8 cellular contexts compared by ENCODE assay signal in the genomic region with DNA sequence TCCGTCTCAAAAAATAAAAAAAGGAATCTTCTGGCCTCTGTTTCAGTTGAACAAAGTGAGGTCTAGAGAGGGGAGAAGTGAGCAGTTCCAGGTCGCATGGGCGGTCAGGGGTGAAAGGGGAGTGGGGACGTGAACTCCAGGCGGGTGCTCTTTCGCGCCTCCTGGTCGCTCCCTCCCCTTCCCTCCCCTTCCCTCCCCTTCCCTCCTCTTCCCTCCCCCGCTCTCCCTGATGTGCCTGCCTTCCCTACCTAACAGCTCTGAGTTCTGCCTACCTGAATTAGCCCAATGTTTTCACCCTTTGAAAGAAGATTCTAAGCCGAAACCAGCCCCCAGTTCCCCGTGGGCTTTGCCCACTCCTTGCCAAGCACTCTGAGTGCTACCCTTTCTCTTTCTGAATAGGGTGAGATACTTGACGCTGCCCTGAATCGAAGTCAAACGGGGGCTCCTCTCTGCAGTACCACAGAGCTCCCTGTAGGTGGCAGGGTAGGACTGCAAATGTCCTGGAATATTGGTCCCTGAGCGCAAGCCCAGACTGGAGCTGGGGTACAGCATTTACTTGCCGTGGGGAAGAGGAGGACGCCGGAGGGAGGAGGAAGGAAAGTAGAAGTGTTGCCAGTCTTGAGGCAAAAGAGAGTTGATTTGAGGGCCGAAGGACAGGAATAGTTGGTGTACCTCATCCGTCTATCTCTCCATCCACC.
DNase-seq lines count a peak whose midpoint lies in the region; ATAC-seq, FAIRE-seq and TF ChIP-seq lines count a peak whose summit lies in the region.
"Not testable (repeated sequence)": the region's sequence is repeated elsewhere in the genome, so short reads cannot be mapped to it uniquely, and the experiment has no call there.

No MANE protein-coding gene starts in this region.

- H3K4me1 Mint-ChIP-seq in HFFc6 (ENCODE audit: low read depth), result not testable (repeated sequence)

- DNase-seq in DND-41 (peak; percentile 56), HFFc6 (peak; percentile 15), NCI-H524 (lab: John Stamatoyannopoulos, UW) (peak; percentile 49 to 67), ascending aorta (ENCODE audit: low spot score in 2 of 2) (peak in 1 of 2 donors; percentile 64), heart right ventricle (peak in 1 of 2 donors; percentile 13), pancreas (peak in 5 of 6 donors; percentile 12 to 65 (median 36)), testis (peak; percentile 64)

- intact Hi-C loops in ascending aorta (cut with DNase I); heart right ventricle (cut with DNase I); pancreas (cut with DNase I); testis (cut with DNase I; ENCODE audit: low total_unique reads): not testable (repeated sequence)

- not testable (repeated sequence) for H3K4me1 ChIP-seq in DND-41 (ENCODE audit: insufficient read depth, low read length); ascending aorta; heart right ventricle; pancreas; testis

- TF ChIP-seq POLR2A in testis (IDR thresholded peaks at IDR 0.05), result not testable (repeated sequence)

- H3K27ac Mint-ChIP-seq in HFFc6, result not testable (repeated sequence)

- not testable (repeated sequence) for H3K9ac ChIP-seq in DND-41 (ENCODE audit: low read depth, low read length)

- H3K27me3 ChIP-seq in DND-41 (ENCODE audit: insufficient read depth, low read length, poor library complexity); ascending aorta; heart right ventricle; pancreas; testis: not testable (repeated sequence)

- H3K4me3 Mint-ChIP-seq in HFFc6, result peak overlapping the region; percentile 73

- not testable (repeated sequence) for H2AFZ ChIP-seq in DND-41 (ENCODE audit: low read depth, low read length)

- H3K27me3 Mint-ChIP-seq in HFFc6 (ENCODE audit: insufficient read depth), result not testable (repeated sequence)

- not testable (repeated sequence) for H3K27ac ChIP-seq in DND-41 (ENCODE audit: low read length); ascending aorta; heart right ventricle; pancreas; testis

- not testable (repeated sequence) for H3K9me3 ChIP-seq in DND-41 (ENCODE audit: insufficient read depth, low read length, severe bottlenecking); ascending aorta; heart right ventricle; pancreas; testis

- not testable (repeated sequence) for H3K79me2 ChIP-seq in DND-41 (ENCODE audit: insufficient read depth, low read length)

- not testable (repeated sequence) for H4K20me1 ChIP-seq in DND-41 (ENCODE audit: insufficient read depth, low read length)

- not testable (repeated sequence) for FAIRE-seq in pancreas (lab: Jason Lieb, UNC)

- peak; percentile 57 for TF ChIP-seq CTCF in DND-41 (IDR thresholded peaks at IDR 0.05; ENCODE audit: borderline replicate concordance, extremely low read depth, low read length, poor library complexity, severe bottlenecking)
- peak; percentile 78 for TF ChIP-seq CTCF in HFFc6 (IDR thresholded peaks at IDR 0.05)
- peak in 2 of 3 experiments; percentile 50 to 65 for TF ChIP-seq CTCF in ascending aorta (IDR thresholded peaks at IDR 0.05)
- TF ChIP-seq CTCF in heart right ventricle (IDR thresholded peaks at IDR 0.05), result peak; percentile 37 to 69 (median 61)
- peak; percentile 17 to 45 (median 39) for TF ChIP-seq CTCF in pancreas (IDR thresholded peaks at IDR 0.05)
- peak in 2 of 3 experiments; percentile 49 to 54 for TF ChIP-seq CTCF in testis (IDR thresholded peaks at IDR 0.05)

- ATAC-seq in DND-41 (ENCODE audit: insufficient read depth, low read depth), result peak; percentile 85
- ATAC-seq in activated CD4-positive, CD25-positive, alpha-beta regulatory T cell treated with anti-CD3 and anti-CD28 coated beads, Interleukin-2, amount 50 U/mL, for 24 hours, result peak; percentile 37 to 53
- ATAC-seq in heart right ventricle, result peak; percentile 55 to 90 (median 78)
- ATAC-seq in pancreas, result peak; percentile 63 to 99 (median 96)

- 13 to 20% methylated on average over 12 to 18 of the region's 20 CpGs for WGBS in heart right ventricle, 2 donors
- WGBS in pancreas, 2 donors, result 15 to 28% methylated on average over 6 to 17 of the region's 20 CpGs
- 4 to 5% methylated on average over 9 to 18 of the region's 20 CpGs for WGBS in testis, 2 donors

- H3K4me3 ChIP-seq in DND-41 (ENCODE audit: low read depth in 1 of 2, low read length in 2 of 2); ascending aorta; heart right ventricle; pancreas; testis: not testable (repeated sequence)

- H3K9me3 Mint-ChIP-seq in HFFc6, result not testable (repeated sequence)

- H3K36me3 ChIP-seq in DND-41 (ENCODE audit: insufficient read depth, low read length); ascending aorta; heart right ventricle; pancreas; testis (ENCODE audit: low read depth, missing control alignments): not testable (repeated sequence)

- H3K4me2 ChIP-seq in DND-41 (ENCODE audit: insufficient read depth, low read length), result not testable (repeated sequence)

- H3K36me3 Mint-ChIP-seq in HFFc6 (ENCODE audit: low read depth), result not testable (repeated sequence)

Comparison
In these comparisons a context has a peak if more than half of its experiments do, and no peak if none do; other contexts are left out.
1. ATAC-seq: peak in every context shown above with its lines; median percentile 96 in pancreas; 85 in DND-41; 78 in heart right ventricle; 45 in activated CD4-positive, CD25-positive, alpha-beta regulatory T cell treated with anti-CD3 and anti-CD28 coated beads, Interleukin-2, amount 50 U/mL, for 24 hours.